Comparison of ENCODE assay signal across 8 cellular contexts in genomic region chr17:44345497-44346026, GRCh38. TPM values are rescaled to one million over a fixed set of nuclear protein-coding genes. Genes with fewer than 3 reads are reported as not detected.
A peak's percentile ranks its signal among the peaks of the same experiment; 100 is the strongest.
DNase-seq lines count a peak whose midpoint lies in the region; ATAC-seq and TF ChIP-seq lines count a peak whose summit lies in the region.

No MANE protein-coding gene starts in this region.

- H3K4me1 Mint-ChIP-seq in Calu3 (ENCODE audit: low read depth, unreplicated experiment): peaks cover 11% of the 10 kb centered on the region

- H3K36me3 Mint-ChIP-seq in Calu3 (ENCODE audit: insufficient read depth, unreplicated experiment): peaks cover 24% of the 10 kb centered on the region

- H3K27ac Mint-ChIP-seq in Calu3 (ENCODE audit: unreplicated experiment): peak overlapping the region; percentile 93

- no peaks in the 10 kb centered on the region for H3K27me3 ChIP-seq in WERI-Rb-1 (ENCODE audit: insufficient read depth, low read depth, severe bottlenecking)
- no peaks in the 10 kb centered on the region for H3K27me3 ChIP-seq in ectodermal cell (ENCODE audit: control insufficient read depth, insufficient read depth, low read length, poor library complexity, severe bottlenecking)
- no peaks in the 10 kb centered on the region for H3K27me3 ChIP-seq in liver (ENCODE audit: control insufficient read depth in 4 of 4, insufficient read depth in 4 of 4, low read length in 3 of 4)

- H3K4me3 Mint-ChIP-seq in Calu3 (ENCODE audit: low read depth, unreplicated experiment): peak overlapping the region; percentile 97

- peak overlapping the region; percentile 65 to 85 for H3K9ac ChIP-seq in liver (ENCODE audit: low read depth in 1 of 2, low read length in 2 of 2)

- WGBS in ectodermal cell, 2 experiments: 2% methylated on average over 18 to 21 of the region's 21 CpGs
- 5% methylated on average over 21 of the region's 21 CpGs for WGBS in liver

- H3K4me3 ChIP-seq in WERI-Rb-1 (ENCODE audit: low read depth, low read length) (peak overlapping the region; percentile 80), ectodermal cell (ENCODE audit: insufficient read depth, low read depth, low read length) (peak overlapping the region; percentile 61), liver (ENCODE audit: low read depth in 1 of 3, low read length in 3 of 3) (peak overlapping the region; percentile 57 to 86 (median 83))

- CTCF ChIA-PET in Calu3 (lab: Charles Lee): interaction anchor here (0.6 to 2.2 kb wide), 19 partner anchors 12 to 402 kb away, joined by 3 to 11 read pairs (median 5); partner anchors contain the start of genes ATXN7L3, FAM171A2, RUNDC3A and TMUB2

- intact Hi-C loops in Calu3 (cut with micrococcal nuclease; ENCODE audit: unreplicated experiment): loop anchor here (5.0 kb wide), 2 partner anchors 123 to 143 kb away; no protein-coding TSS in a partner anchor

- ATAC-seq in GM21737 (IDR thresholded peaks at IDR 0.05; ENCODE audit: unreplicated experiment): peak; percentile 5

- peak; percentile 54 for TF ChIP-seq CTCF in Calu3 (IDR thresholded peaks at IDR 0.05; ENCODE audit: unreplicated experiment)
- TF ChIP-seq CTCF in WERI-Rb-1 (IDR thresholded peaks at IDR 0.05; ENCODE audit: low read depth, low read length): peak; percentile 91
- peak; percentile 29 for TF ChIP-seq CTCF in liver (IDR thresholded peaks at IDR 0.05; ENCODE audit: low read depth, low read length, missing input control)

- H3K27ac ChIP-seq in WERI-Rb-1: peak overlapping the region; percentile 39
- H3K27ac ChIP-seq in ectodermal cell (ENCODE audit: insufficient read depth, low read depth, low read length, poor library complexity, severe bottlenecking): no peak overlapping the region
- peak overlapping the region; percentile 48 to 81 for H3K27ac ChIP-seq in liver (ENCODE audit: low read depth in 1 of 2, low read length in 2 of 2)

- H3K36me3 ChIP-seq in WERI-Rb-1 (peaks cover 7% of the 10 kb centered on the region), ectodermal cell (ENCODE audit: control insufficient read depth, insufficient read depth, low read length) (no peaks in the 10 kb centered on the region), liver (ENCODE audit: control insufficient read depth in 4 of 4, insufficient read depth in 3 of 4, low read depth in 1 of 4, low read length in 3 of 4) (peaks cover 0 to 9% (median 3%) of the 10 kb centered on the region in 4 donors)

- DNase-seq in Calu3 (peak; percentile 78), NCI-H1694 (lab: John Stamatoyannopoulos, UW) (peak; percentile 68), WERI-Rb-1 (peak; percentile 90), GM19240 (ENCODE audit: insufficient read length, low spot score) (no peak)
- peak; percentile 22 to 26 for DNase-seq in stimulated activated CD8-positive, alpha-beta memory T cell treated with anti-CD3 and anti-CD28 coated beads, Interleukin-7, amount 100 ng/mL, for 4 hours (ENCODE audit: low read depth in 2 of 2)

- BruUV-seq in Calu3 (replicated peaks; lab: Mats Ljungman, UMichigan): no TSS peak

- TF ChIP-seq RAD21 in liver (IDR thresholded peaks at IDR 0.05): peak; percentile 57 to 73

- H3K9me3 ChIP-seq in WERI-Rb-1 (ENCODE audit: severe bottlenecking) (no peaks in the 10 kb centered on the region), ectodermal cell (ENCODE audit: control insufficient read depth, low read length) (no peaks in the 10 kb centered on the region), liver (ENCODE audit: control insufficient read depth in 4 of 4, low read length in 3 of 4) (no peaks in the 10 kb centered on the region)

- H3K27me3 Mint-ChIP-seq in Calu3 (ENCODE audit: unreplicated experiment): no peaks in the 10 kb centered on the region

- H3K9me3 Mint-ChIP-seq in Calu3 (ENCODE audit: low read depth, unreplicated experiment): no peaks in the 10 kb centered on the region

- H3K4me1 ChIP-seq in ectodermal cell (ENCODE audit: control insufficient read depth, insufficient read depth, low read length) (peaks cover 6% of the 10 kb centered on the region), liver (ENCODE audit: control insufficient read depth in 4 of 4, insufficient read depth in 4 of 4, low read length in 3 of 4) (peaks cover 0 to 21% (median 12%) of the 10 kb centered on the region in 4 donors)

TF ChIP-seq in liver, 16 proteins besides CTCF, POLR2A, EP300 and RAD21:
- TF ChIP-seq FOXA2 (IDR thresholded peaks at IDR 0.05): no peak
- TF ChIP-seq, protein P1, sequence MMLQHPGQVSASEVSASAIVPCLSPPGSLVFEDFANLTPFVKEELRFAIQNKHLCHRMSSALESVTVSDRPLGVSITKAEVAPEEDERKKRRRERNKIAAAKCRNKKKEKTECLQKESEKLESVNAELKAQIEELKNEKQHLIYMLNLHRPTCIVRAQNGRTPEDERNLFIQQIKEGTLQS (IDR thresholded peaks at IDR 0.05): no peak
- no peak for TF ChIP-seq EGR1 (IDR thresholded peaks at IDR 0.05; ENCODE audit: low read depth in 2 of 2)
- no peak for TF ChIP-seq FOXA1 (IDR thresholded peaks at IDR 0.05)
- no peak for TF ChIP-seq NR2F2 (IDR thresholded peaks at IDR 0.05)
- no peak for TF ChIP-seq HNF4G (IDR thresholded peaks at IDR 0.05)
- no peak for TF ChIP-seq MAX (IDR thresholded peaks at IDR 0.05)
- TF ChIP-seq, protein P2, sequence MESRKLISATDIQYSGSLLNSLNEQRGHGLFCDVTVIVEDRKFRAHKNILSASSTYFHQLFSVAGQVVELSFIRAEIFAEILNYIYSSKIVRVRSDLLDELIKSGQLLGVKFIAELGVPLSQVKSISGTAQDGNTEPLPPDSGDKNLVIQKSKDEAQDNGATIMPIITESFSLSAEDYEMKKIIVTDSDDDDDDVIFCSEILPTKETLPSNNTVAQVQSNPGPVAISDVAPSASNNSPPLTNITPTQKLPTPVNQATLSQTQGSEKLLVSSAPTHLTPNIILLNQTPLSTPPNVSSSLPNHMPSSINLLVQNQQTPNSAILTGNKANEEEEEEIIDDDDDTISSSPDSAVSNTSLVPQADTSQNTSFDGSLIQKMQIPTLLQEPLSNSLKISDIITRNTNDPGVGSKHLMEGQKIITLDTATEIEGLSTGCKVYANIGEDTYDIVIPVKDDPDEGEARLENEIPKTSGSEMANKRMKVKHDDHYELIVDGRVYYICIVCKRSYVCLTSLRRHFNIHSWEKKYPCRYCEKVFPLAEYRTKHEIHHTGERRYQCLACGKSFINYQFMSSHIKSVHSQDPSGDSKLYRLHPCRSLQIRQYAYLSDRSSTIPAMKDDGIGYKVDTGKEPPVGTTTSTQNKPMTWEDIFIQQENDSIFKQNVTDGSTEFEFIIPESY (IDR thresholded peaks at IDR 0.05): no peak
- TF ChIP-seq TAF1 (conservative IDR thresholded peaks at IDR 0.05): no peak
TF ChIP-seq in liver: peak in this region for 0.

RNA-seq across cellular contexts. Expression of gene GRN, which starts 0.5 kb away (rescaled TPM):
- total RNA-seq in Calu3 (2022) (376 and 480 TPM in 2 replicates), liver (100 to 1,000 TPM in 1 of 2 donors, 10 to 100 TPM in 1; 90.9 to 166 TPM)
- 108 TPM for polyA plus RNA-seq in ectodermal cell (2013, experiment 1 of 4)
- polyA plus RNA-seq in ectodermal cell (2013, experiment 2 of 4): 105 TPM
- 89.6 TPM for polyA plus RNA-seq in ectodermal cell (2013, experiment 3 of 4)
- polyA plus RNA-seq in ectodermal cell (2013, experiment 4 of 4): 106 TPM
- polyA plus RNA-seq in liver: 100 to 1,000 TPM; 127 to 139 TPM

RNA-seq across cellular contexts. Expression of gene FAM171A2, which starts 18.1 kb away (rescaled TPM):
- total RNA-seq in Calu3 (2022): 0.95 and 2.0 TPM in 2 replicates
- 49.5 TPM for polyA plus RNA-seq in ectodermal cell (2013, experiment 1 of 4)
- 54.2 TPM for polyA plus RNA-seq in ectodermal cell (2013, experiment 2 of 4)
- 53.0 TPM for polyA plus RNA-seq in ectodermal cell (2013, experiment 3 of 4)
- polyA plus RNA-seq in ectodermal cell (2013, experiment 4 of 4): 52.8 TPM
- 1 to 10 TPM in 1 of 2 donors, under 1 TPM in 1; 0.08 to 1.1 TPM for total RNA-seq in liver
- under 1 TPM in 1 of 2 donors, not detected in 1; 0.18 TPM for polyA plus RNA-seq in liver

RNA-seq across cellular contexts. Expression of gene SLC25A39, which starts 20.9 kb away (rescaled TPM):
- 271 and 297 TPM in 2 replicates for total RNA-seq in Calu3 (2022)
- polyA plus RNA-seq in ectodermal cell (2013, experiment 1 of 4): 112 TPM
- polyA plus RNA-seq in ectodermal cell (2013, experiment 2 of 4): 108 TPM
- 88.7 TPM for polyA plus RNA-seq in ectodermal cell (2013, experiment 3 of 4)
- polyA plus RNA-seq in ectodermal cell (2013, experiment 4 of 4): 94.4 TPM
- 100 to 1,000 TPM in 1 of 2 donors, 10 to 100 TPM in 1; 62.0 to 395 TPM for total RNA-seq in liver
- 10 to 100 TPM; 70.5 to 97.2 TPM for polyA plus RNA-seq in liver

RNA-seq across cellular contexts. Expression of gene RUNDC3A, which starts 37.2 kb away (rescaled TPM):
- total RNA-seq in Calu3 (2022) (0.86 and 1.2 TPM in 2 replicates), liver (10 to 100 TPM in 1 of 2 donors, not detected in 1; 17.0 TPM)
- polyA plus RNA-seq in ectodermal cell (2013, experiment 1 of 4): 1.4 TPM
- polyA plus RNA-seq in ectodermal cell (2013, experiment 2 of 4): 1.8 TPM
- 2.2 TPM for polyA plus RNA-seq in ectodermal cell (2013, experiment 3 of 4)
- 1.5 TPM for polyA plus RNA-seq in ectodermal cell (2013, experiment 4 of 4)
- under 1 TPM; 0.05 to 0.06 TPM for polyA plus RNA-seq in liver

RNA-seq across cellular contexts. Expression of gene ITGA2B, which starts 43.9 kb away (rescaled TPM):
- total RNA-seq in Calu3 (2022) (1.2 and 1.6 TPM in 2 replicates), liver (10 to 100 TPM in 1 of 2 donors, under 1 TPM in 1; 0.25 to 23.8 TPM)
- 10.9 TPM for polyA plus RNA-seq in ectodermal cell (2013, experiment 1 of 4)
- polyA plus RNA-seq in ectodermal cell (2013, experiment 2 of 4): 10.4 TPM
- 12.2 TPM for polyA plus RNA-seq in ectodermal cell (2013, experiment 3 of 4)
- polyA plus RNA-seq in ectodermal cell (2013, experiment 4 of 4): 15.6 TPM
- under 1 TPM; 0.22 to 0.38 TPM for polyA plus RNA-seq in liver

Comparison
In these comparisons a context has a peak if more than half of its experiments do, and no peak if none do; other contexts are left out.
1. CTCF ChIP-seq: peak in every context shown above with its lines; median percentile 91 in WERI-Rb-1; 54 in Calu3; 29 in liver.